2 cellular contexts compared by ENCODE assay signal in the genomic region with DNA sequence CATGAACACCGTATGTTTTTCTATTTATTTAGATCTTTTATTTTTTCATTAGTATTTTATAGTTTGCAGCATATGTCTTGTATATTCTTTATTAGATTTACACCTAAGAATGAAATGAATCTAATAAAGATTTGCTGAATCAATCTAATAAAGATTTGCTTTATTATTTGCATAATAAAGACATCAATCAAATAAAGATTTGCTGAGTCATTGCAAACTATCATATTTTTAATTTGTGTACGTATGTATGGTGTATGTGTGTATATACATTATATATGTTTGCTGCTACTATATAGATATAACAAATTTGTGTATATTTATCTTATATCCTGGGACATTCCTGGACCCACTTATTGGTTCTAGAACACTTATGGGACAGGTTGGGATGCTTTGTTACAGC.
TF ChIP-seq lines count a peak whose summit lies in the region.

No MANE protein-coding gene starts in this region.

TF ChIP-seq in A549, 52 proteins besides CTCF, POLR2A, EP300 and RAD21:
- TF ChIP-seq, protein P1, sequence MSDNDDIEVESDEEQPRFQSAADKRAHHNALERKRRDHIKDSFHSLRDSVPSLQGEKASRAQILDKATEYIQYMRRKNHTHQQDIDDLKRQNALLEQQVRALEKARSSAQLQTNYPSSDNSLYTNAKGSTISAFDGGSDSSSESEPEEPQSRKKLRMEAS (IDR thresholded peaks at IDR 0.05): no peak
- TF ChIP-seq MAFK (IDR thresholded peaks at IDR 0.05; ENCODE audit: partially characterized antibody) (peak; percentile 79), ZC3H11A (IDR thresholded peaks at IDR 0.05) (no peak), EHMT2 (IDR thresholded peaks at IDR 0.05; ENCODE audit: low read depth) (no peak), NFE2L2 (conservative IDR thresholded peaks at IDR 0.05; ENCODE audit: low read length) (peak; percentile 72), HOXB13 (CRISPR knock-in tag; IDR thresholded peaks at IDR 0.05; ENCODE audit: low read depth) (no peak), BHLHE40 (IDR thresholded peaks at IDR 0.05; ENCODE audit: low read depth, low read length) (no peak)

TF ChIP-seq in H1, 55 proteins besides CTCF, POLR2A, EP300 and RAD21:
- 0 out of 2 replicates have a peak, but pooled peaks have one; percentile 46 for TF ChIP-seq BACH1 (IDR thresholded peaks at IDR 0.05; ENCODE audit: low read length)
- peak; percentile 39; the same call in 1 of the 2 replicates for TF ChIP-seq MAFK (IDR thresholded peaks at IDR 0.05; ENCODE audit: low read depth, low read length)
- TF ChIP-seq POU5F1 (IDR thresholded peaks at IDR 0.05; ENCODE audit: low read depth, low read length): no peak
